Comparison of ENCODE assay signal across 15 cellular contexts in the genomic region with DNA sequence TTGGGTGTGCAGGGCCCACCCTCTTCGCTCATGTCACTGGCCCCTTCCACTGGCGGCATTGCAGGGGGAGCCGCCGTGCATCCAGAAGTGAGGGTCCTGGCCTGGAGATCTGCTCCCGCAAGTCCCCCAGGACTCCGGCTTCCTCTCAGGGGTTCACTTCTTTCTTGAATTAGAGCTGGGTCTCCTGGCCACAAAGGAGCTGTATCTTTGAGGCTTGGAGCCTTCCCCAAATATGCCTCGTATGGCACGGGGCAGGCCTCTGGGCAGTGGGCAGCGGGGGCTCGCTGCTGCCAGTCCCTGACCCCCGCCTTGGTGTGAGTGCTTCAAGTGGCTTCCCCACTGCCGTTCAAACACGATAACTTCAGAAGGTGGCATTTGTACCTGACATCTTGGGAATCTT. TPM values are rescaled to one million over a fixed set of nuclear protein-coding genes. Genes with fewer than 3 reads are reported as not detected.
DNase-seq lines count a peak whose midpoint lies in the region; ATAC-seq, FAIRE-seq and TF ChIP-seq lines count a peak whose summit lies in the region.
"Had no signal": no experiment of that assay in that cellular context is flagged by ENCODE, and none has a peak within 500 bp of the region (broad histone marks: within the 10 kb centered on the region; RNA-seq: fewer than 3 reads in every experiment).

No MANE protein-coding gene starts in this region.

- TF ChIP-seq POLR2A in H1 (IDR thresholded peaks at IDR 0.05; ENCODE audit: control extremely low read depth in 1 of 2, low read depth in 2 of 2, low read length in 2 of 2): no peak

- no peak for TF ChIP-seq RAD21 in H1 (IDR thresholded peaks at IDR 0.05 in 1 of 2, conservative IDR thresholded peaks at IDR 0.05 in 1 of 2; ENCODE audit: low read depth in 2 of 2, low read length in 2 of 2)

- CTCF ChIA-PET in H1 (lab: Charles Lee; ENCODE audit: partially characterized antibody): interaction anchor here (1.0 to 2.4 kb wide), 4 partner anchors 11 to 121 kb away, joined by 3 to 6 read pairs (median 4); a partner anchor contains a TSS

- H2AK5ac ChIP-seq in H1 (ENCODE audit: low read depth, low read length) (no peak overlapping the region), neuronal stem cell (ENCODE audit: low read depth, low read length) (peak overlapping the region; percentile 78)

- H2BK12ac ChIP-seq in H1 (ENCODE audit: low read depth, low read length) (peak overlapping the region; percentile 71; the same call in 1 of the 2 replicates), neuronal stem cell (ENCODE audit: low read length) (no peak overlapping the region)

- H3K4me2 ChIP-seq in BLaER1 treated with 17β-estradiol and CSF1 and Interleukin-3, amounts not matched to agents 10 nM and 100 nM: peak overlapping the region; percentile 77 to 96 (median 91)
- no peak overlapping the region for H3K4me2 ChIP-seq in DND-41 (ENCODE audit: insufficient read depth, low read length)
- H3K4me2 ChIP-seq in H1 (ENCODE audit: insufficient read depth in 1 of 2, low read depth in 2 of 2, low read length in 2 of 2): no peak overlapping the region
- H3K4me2 ChIP-seq in neuronal stem cell (ENCODE audit: insufficient read depth, low read length, poor library complexity, severe bottlenecking): no peak overlapping the region

- H3K4me3 ChIP-seq in BLaER1 treated with 17β-estradiol and CSF1 and Interleukin-3, amounts not matched to agents 10 nM and 100 nM: 0 out of 20 replicates have a peak overlapping the region, but pooled peaks of 1 of the 10 experiments have one; percentile 13
- no peak overlapping the region for H3K4me3 ChIP-seq in DND-41 (ENCODE audit: low read depth in 1 of 2, low read length in 2 of 2)
- no peak overlapping the region for H3K4me3 ChIP-seq in H1 (ENCODE audit: extremely low read depth in 1 of 4, insufficient read depth in 2 of 4, low read depth in 3 of 4, low read length in 4 of 4)
- H3K4me3 ChIP-seq in neuronal stem cell (ENCODE audit: low read length in 2 of 2): no peak overlapping the region
- peak overlapping the region in 1 of 2 donors; percentile 2 for H3K4me3 ChIP-seq in small intestine (ENCODE audit: low read depth in 1 of 2, low read length in 2 of 2)

- no peak overlapping the region for H3K56ac ChIP-seq in H1 (replicated peaks; ENCODE audit: insufficient read length, low read depth, low read length)

- no peak overlapping the region for H4K5ac ChIP-seq in H1 (ENCODE audit: insufficient read length, low read depth, low read length)

- H2AFZ ChIP-seq in DND-41 (ENCODE audit: low read depth, low read length) (no peak overlapping the region), H1 (ENCODE audit: low read length) (no peak overlapping the region), neuronal stem cell (ENCODE audit: low read length) (no peak overlapping the region)

- H3K4me1 ChIP-seq in BLaER1 treated with 17β-estradiol and CSF1 and Interleukin-3, amounts not matched to agents 10 nM and 100 nM: peaks cover 87 to 98% (median 93%) of the 10 kb centered on the region in 10 experiments
- peaks cover 63% of the 10 kb centered on the region for H3K4me1 ChIP-seq in DND-41 (ENCODE audit: insufficient read depth, low read length)
- peaks cover 0 to 14% (median 2%) of the 10 kb centered on the region in 4 experiments; a peak in 4 of 7 replicates for H3K4me1 ChIP-seq in H1 (replicated peaks in 1 of 4; ENCODE audit: control insufficient read depth in 3 of 4, insufficient read depth in 4 of 4, low read length in 3 of 4)
- H3K4me1 ChIP-seq in neuronal stem cell (ENCODE audit: control insufficient read depth in 2 of 2, insufficient read depth in 1 of 2, low read depth in 1 of 2, low read length in 2 of 2): peaks cover 3 to 23% of the 10 kb centered on the region in 2 donors
- peaks cover 0 to 11% of the 10 kb centered on the region in 2 donors for H3K4me1 ChIP-seq in small intestine (ENCODE audit: control insufficient read depth in 2 of 2, insufficient read depth in 1 of 2, low read depth in 1 of 2, low read length in 1 of 2)

- H3K14ac ChIP-seq in H1 (ENCODE audit: insufficient read length) (no peak overlapping the region), neuronal stem cell (ENCODE audit: low read length) (no peak overlapping the region)

- no peak for DNase-seq in DND-41
- no peak for DNase-seq in H1 (ENCODE audit: low read depth in 1 of 2, low spot score in 2 of 2)
- no peak for DNase-seq in neuronal stem cell (ENCODE audit: low spot score)
- no peak for DNase-seq in small intestine
- no peak for DNase-seq in NCI-H2196 (lab: John Stamatoyannopoulos, UW; ENCODE audit: unreplicated experiment)
- DNase-seq: activated gamma-delta T cell; effector CD8-positive, alpha-beta T cell; NCI-H187; NCI-H524; SW 1271 had no signal

- H3K18ac ChIP-seq in H1 (ENCODE audit: extremely low read depth, low read length) (no peak overlapping the region), neuronal stem cell (ENCODE audit: low read length) (peak overlapping the region; percentile 81)

- H3K27ac ChIP-seq in BLaER1 treated with 17β-estradiol and CSF1 and Interleukin-3, amounts not matched to agents 10 nM and 100 nM: peak overlapping the region; percentile 26 to 97 (median 92); a peak in 18 of 22 replicates
- H3K27ac ChIP-seq in DND-41 (ENCODE audit: low read length) (peak overlapping the region; percentile 2; the same call in 1 of the 2 replicates), H1 (ENCODE audit: low read depth, low read length) (no peak overlapping the region), neuronal stem cell (replicated peaks; ENCODE audit: low read length) (no peak overlapping the region), small intestine (ENCODE audit: low read depth in 1 of 2, low read length in 1 of 2) (no peak overlapping the region)

- no peak overlapping the region for H2BK15ac ChIP-seq in H1 (ENCODE audit: low read length)
- H2BK15ac ChIP-seq in neuronal stem cell (ENCODE audit: low read length): no peak overlapping the region

- no peak overlapping the region; the same call in 1 of the 2 replicates for H2BK5ac ChIP-seq in H1 (ENCODE audit: low read depth, low read length)
- H2BK5ac ChIP-seq in neuronal stem cell (ENCODE audit: low read length): peak overlapping the region; percentile 72

- no peaks in the 10 kb centered on the region for H3K36me3 ChIP-seq in BLaER1 treated with 17β-estradiol and CSF1 and Interleukin-3, amounts not matched to agents 10 nM and 100 nM
- H3K36me3 ChIP-seq in DND-41 (ENCODE audit: insufficient read depth, low read length): no peaks in the 10 kb centered on the region
- H3K36me3 ChIP-seq in H1 (ENCODE audit: control insufficient read depth in 2 of 4, insufficient read depth in 4 of 4, low read length in 3 of 4): no peaks in the 10 kb centered on the region
- H3K36me3 ChIP-seq in neuronal stem cell (replicated peaks in 1 of 2; ENCODE audit: control insufficient read depth in 2 of 2, insufficient read depth in 2 of 2, low read length in 2 of 2): no peaks in the 10 kb centered on the region
- H3K36me3 ChIP-seq in small intestine (ENCODE audit: control insufficient read depth in 2 of 2, insufficient read depth in 2 of 2, low read length in 2 of 2): no peaks in the 10 kb centered on the region

- TF ChIP-seq EP300 in H1 (IDR thresholded peaks at IDR 0.05; ENCODE audit: borderline replicate concordance in 1 of 2, low read depth in 2 of 2, low read length in 2 of 2): no peak

- H3K9me3 ChIP-seq in BLaER1 treated with 17β-estradiol and CSF1 and Interleukin-3, amounts not matched to agents 10 nM and 100 nM (replicated peaks in 1 of 11): peaks cover 0 to 19% (median 2%) of the 10 kb centered on the region in 11 experiments; a peak in 11 of 22 replicates
- H3K9me3 ChIP-seq in DND-41 (ENCODE audit: insufficient read depth, low read length, severe bottlenecking) (no peaks in the 10 kb centered on the region), H1 (ENCODE audit: insufficient read depth in 2 of 2, low read depth in 1 of 2, low read length in 1 of 2) (peaks cover 7 to 8% of the 10 kb centered on the region in 2 experiments; a peak in 3 of 4 replicates), neuronal stem cell (replicated peaks in 1 of 2; ENCODE audit: control insufficient read depth in 2 of 2, insufficient read depth in 1 of 2, low read depth in 1 of 2, low read length in 2 of 2) (peaks cover 1 to 15% of the 10 kb centered on the region in 2 donors), small intestine (ENCODE audit: control insufficient read depth, low read depth) (no peaks in the 10 kb centered on the region)

- H3K4ac ChIP-seq in H1 (replicated peaks; ENCODE audit: insufficient read length, low read depth, low read length) (peak overlapping the region; percentile 46), neuronal stem cell (ENCODE audit: low read length) (peak overlapping the region; percentile 71)

- POLR2A ChIA-PET in H1 (lab: Charles Lee; ENCODE audit: partially characterized antibody): interaction anchor here (0.7 to 1.8 kb wide), 6 partner anchors 9 to 26 kb away, joined by 3 to 8 read pairs (median 4); a partner anchor contains a TSS

- H4K8ac ChIP-seq in H1 (ENCODE audit: extremely low read depth, insufficient read depth, low read length): no peak overlapping the region; the same call in 1 of the 2 replicates
- no peak overlapping the region for H4K8ac ChIP-seq in neuronal stem cell (ENCODE audit: low read depth, low read length)

- no peak overlapping the region for H3K23ac ChIP-seq in H1 (ENCODE audit: insufficient read length)
- H3K23ac ChIP-seq in neuronal stem cell (ENCODE audit: low read depth, low read length, poor library complexity): no peak overlapping the region

- H4K20me1 ChIP-seq in BLaER1 treated with 17β-estradiol and CSF1 and Interleukin-3, amounts not matched to agents 10 nM and 100 nM: no peaks in the 10 kb centered on the region
- no peaks in the 10 kb centered on the region for H4K20me1 ChIP-seq in DND-41 (ENCODE audit: insufficient read depth, low read length)
- no peaks in the 10 kb centered on the region for H4K20me1 ChIP-seq in H1 (replicated peaks in 1 of 2; ENCODE audit: control insufficient read depth in 1 of 2, insufficient read depth in 2 of 2, low read length in 2 of 2)

- H2BK120ac ChIP-seq in H1 (replicated peaks; ENCODE audit: low read depth, low read length) (no peak overlapping the region), neuronal stem cell (ENCODE audit: low read depth, low read length) (no peak overlapping the region)

- FAIRE-seq in H1 (lab: Jason Lieb, UNC) (no peak), small intestine (lab: Jason Lieb, UNC) (no peak)
- FAIRE-seq: bronchial epithelial cell had no signal

- H3K79me1 ChIP-seq in H1 (ENCODE audit: low read depth, low read length): no peaks in the 10 kb centered on the region
- no peaks in the 10 kb centered on the region for H3K79me1 ChIP-seq in neuronal stem cell (ENCODE audit: low read depth, low read length)

- H2BK20ac ChIP-seq in H1 (ENCODE audit: low read length): no peak overlapping the region

- H3K27me3 ChIP-seq in BLaER1 treated with 17β-estradiol and CSF1 and Interleukin-3, amounts not matched to agents 10 nM and 100 nM: peaks cover 0 to 12% (median 0%) of the 10 kb centered on the region in 11 experiments; a peak in 4 of 22 replicates
- H3K27me3 ChIP-seq in DND-41 (ENCODE audit: insufficient read depth, low read length, poor library complexity) (no peaks in the 10 kb centered on the region), H1 (replicated peaks in 1 of 4; ENCODE audit: control insufficient read depth in 3 of 4, extremely low read depth in 1 of 4, insufficient read depth in 3 of 4, low read length in 3 of 4) (no peaks in the 10 kb centered on the region), neuronal stem cell (ENCODE audit: control insufficient read depth in 3 of 3, insufficient read depth in 3 of 3, low read depth in 1 of 3, low read length in 3 of 3) (no peaks in the 10 kb centered on the region), small intestine (ENCODE audit: control insufficient read depth in 2 of 2, insufficient read depth in 2 of 2, low read length in 2 of 2) (no peaks in the 10 kb centered on the region)

- no peak for ATAC-seq in DND-41 (ENCODE audit: insufficient read depth, low read depth)
- no peak for ATAC-seq in HG02571 (IDR thresholded peaks at IDR 0.05; ENCODE audit: unreplicated experiment)

- H4K91ac ChIP-seq in H1 (replicated peaks; ENCODE audit: insufficient read length, low read length): peak overlapping the region; percentile 5
- no peak overlapping the region for H4K91ac ChIP-seq in neuronal stem cell (ENCODE audit: low read depth, low read length, poor library complexity)

- peak overlapping the region in 10 of 11 experiments; percentile 6 to 84 (median 48); a peak in 12 of 22 replicates for H3K9ac ChIP-seq in BLaER1 treated with 17β-estradiol and CSF1 and Interleukin-3, amounts not matched to agents 10 nM and 100 nM
- H3K9ac ChIP-seq in DND-41 (ENCODE audit: low read depth, low read length) (no peak overlapping the region), H1 (replicated peaks in 1 of 4; ENCODE audit: extremely low read depth in 1 of 4, low read depth in 3 of 4, low read length in 3 of 4) (no peak overlapping the region), neuronal stem cell (ENCODE audit: low read depth, low read length, poor library complexity) (no peak overlapping the region)

- TF ChIP-seq CTCF in DND-41 (IDR thresholded peaks at IDR 0.05; ENCODE audit: borderline replicate concordance, extremely low read depth, low read length, poor library complexity, severe bottlenecking): no peak
- TF ChIP-seq CTCF in H1 (IDR thresholded peaks at IDR 0.05; ENCODE audit: control extremely low read depth in 1 of 3, insufficient read depth in 1 of 3, low read depth in 1 of 3, low read length in 3 of 3): no peak

- 95% methylated on average over 13 of the region's 13 CpGs; no CpG with 5 or more reads in 1 of the 2 experiments for WGBS in H1 (ENCODE audit: extremely low coverage in 1 of 2, insufficient coverage in 1 of 2, insufficient read length in 1 of 2, insufficient replicate concordance in 2 of 2, low coverage in 1 of 2, low lambda C conversion rate in 2 of 2, missing lambda C conversion rate in 1 of 2), 2 experiments
- WGBS in neuronal stem cell (ENCODE audit: extremely low coverage in 2 of 2, insufficient read length in 2 of 2, insufficient replicate concordance in 1 of 2), 2 donors: no CpG with 5 or more reads among the region's 13 CpGs
- 97 to 98% (median 98%) methylated on average over 13 of the region's 13 CpGs for WGBS in small intestine, 3 donors

- no peaks in the 10 kb centered on the region for H3K23me2 ChIP-seq in H1 (ENCODE audit: low read depth, low read length)

- H3K79me2 ChIP-seq in DND-41 (ENCODE audit: insufficient read depth, low read length) (no peaks in the 10 kb centered on the region), H1 (ENCODE audit: control insufficient read depth in 1 of 2, insufficient read depth in 2 of 2, low read length in 2 of 2) (no peaks in the 10 kb centered on the region)

RNA-seq across cellular contexts. Expression of a gene that starts 7.4 kb away (rescaled TPM):
- total RNA-seq in H1 (2021; fragmentation: NEBNext Ultra II Directional; extraction: Animal tissue kit (Norgen Biotek cat#: 25700)): 230 and 238 TPM in 2 replicates
- polyA plus RNA-seq in H1 (2011; rRNA removed) (666 and 779 TPM in 2 replicates), small intestine (1,000 to 10,000 TPM in 1 of 3 donors, 100 to 1,000 TPM in 1, 10 to 100 TPM in 1; 49.2 to 1,181 (median 120) TPM)
- 365 TPM for polyA plus RNA-seq in H1 (2011; cell fraction: cytosol; rRNA removed)
- polyA plus RNA-seq in H1 (2011; cell fraction: nucleus; rRNA removed): 320 TPM
- polyA plus RNA-seq in H1 (2012, experiment 1 of 2): 512 to 625 TPM (median 570 TPM) in 4 replicates
- polyA plus RNA-seq in H1 (2012, experiment 2 of 2): 529 TPM
- 497 TPM for polyA plus RNA-seq in H1 (2013, experiment 1 of 2)
- polyA plus RNA-seq in H1 (2013, experiment 2 of 2): 568 TPM
- polyA minus RNA-seq in H1 (2011; rRNA and poly(A)+ RNA removed): 133 and 217 TPM in 2 replicates
- polyA minus RNA-seq in H1 (2011; cell fraction: cytosol; rRNA and poly(A)+ RNA removed): 219 TPM
- polyA minus RNA-seq in H1 (2011; cell fraction: nucleus; rRNA and poly(A)+ RNA removed): 99.5 TPM
- polyA plus RNA-seq in neuronal stem cell (2013, experiment 1 of 2): 629 TPM
- polyA plus RNA-seq in neuronal stem cell (2013, experiment 2 of 2): 604 TPM

RNA-seq across cellular contexts. Expression of a gene that starts 14.2 kb away (rescaled TPM):
- total RNA-seq in H1 (2021; fragmentation: NEBNext Ultra II Directional; extraction: Animal tissue kit (Norgen Biotek cat#: 25700)): 394 and 417 TPM in 2 replicates
- polyA plus RNA-seq in H1 (2011; rRNA removed): 1,464 and 1,887 TPM in 2 replicates
- polyA plus RNA-seq in H1 (2011; cell fraction: cytosol; rRNA removed): 1,079 TPM
- 974 TPM for polyA plus RNA-seq in H1 (2011; cell fraction: nucleus; rRNA removed)
- polyA plus RNA-seq in H1 (2012, experiment 1 of 2): 247 to 559 TPM (median 446 TPM) in 4 replicates
- polyA plus RNA-seq in H1 (2012, experiment 2 of 2): 534 TPM
- 788 TPM for polyA plus RNA-seq in H1 (2013, experiment 1 of 2)
- 902 TPM for polyA plus RNA-seq in H1 (2013, experiment 2 of 2)
- polyA minus RNA-seq in H1 (2011; rRNA and poly(A)+ RNA removed): 336 and 605 TPM in 2 replicates
- 285 TPM for polyA minus RNA-seq in H1 (2011; cell fraction: cytosol; rRNA and poly(A)+ RNA removed)
- 204 TPM for polyA minus RNA-seq in H1 (2011; cell fraction: nucleus; rRNA and poly(A)+ RNA removed)
- polyA plus RNA-seq in neuronal stem cell (2013, experiment 1 of 2): 171 TPM
- 162 TPM for polyA plus RNA-seq in neuronal stem cell (2013, experiment 2 of 2)
- polyA plus RNA-seq in small intestine: 100 to 1,000 TPM in 1 of 3 donors, 10 to 100 TPM in 1, 1 to 10 TPM in 1; 8.9 to 520 (median 50.0) TPM

RNA-seq across cellular contexts. Expression of a gene that starts 20.4 kb away (rescaled TPM):
- 363 and 399 TPM in 2 replicates for total RNA-seq in H1 (2021; fragmentation: NEBNext Ultra II Directional; extraction: Animal tissue kit (Norgen Biotek cat#: 25700))
- polyA plus RNA-seq in H1 (2011; rRNA removed) (764 and 902 TPM in 2 replicates), small intestine (100 to 1,000 TPM in 1 of 3 donors, 10 to 100 TPM in 2; 21.7 to 490 (median 71.3) TPM)
- 381 TPM for polyA plus RNA-seq in H1 (2011; cell fraction: cytosol; rRNA removed)
- 326 TPM for polyA plus RNA-seq in H1 (2011; cell fraction: nucleus; rRNA removed)
- 487 to 716 TPM (median 624 TPM) in 4 replicates for polyA plus RNA-seq in H1 (2012, experiment 1 of 2)
- 666 TPM for polyA plus RNA-seq in H1 (2012, experiment 2 of 2)
- polyA plus RNA-seq in H1 (2013, experiment 1 of 2): 1,170 TPM
- polyA plus RNA-seq in H1 (2013, experiment 2 of 2): 1,490 TPM
- polyA minus RNA-seq in H1 (2011; rRNA and poly(A)+ RNA removed): 220 and 246 TPM in 2 replicates
- polyA minus RNA-seq in H1 (2011; cell fraction: cytosol; rRNA and poly(A)+ RNA removed): 86.5 TPM
- polyA minus RNA-seq in H1 (2011; cell fraction: nucleus; rRNA and poly(A)+ RNA removed): 58.9 TPM
- 660 TPM for polyA plus RNA-seq in neuronal stem cell (2013, experiment 1 of 2)
- polyA plus RNA-seq in neuronal stem cell (2013, experiment 2 of 2): 657 TPM

RNA-seq across cellular contexts. Expression of a gene that starts 28.7 kb away (rescaled TPM):
- not detected in 2 replicates for total RNA-seq in H1 (2021; fragmentation: NEBNext Ultra II Directional; extraction: Animal tissue kit (Norgen Biotek cat#: 25700))
- polyA plus RNA-seq in H1 (2011; rRNA removed) (0.50 TPM in 1 of 2 replicates, not detected in the other), small intestine (not detected)
- polyA plus RNA-seq in H1 (2011; cell fraction: cytosol; rRNA removed): 0.21 TPM
- 0.30 TPM for polyA plus RNA-seq in H1 (2011; cell fraction: nucleus; rRNA removed)
- polyA plus RNA-seq in H1 (2012, experiment 1 of 2): 0.33 TPM in 1 of 4 replicates, not detected in the others
- polyA plus RNA-seq in H1 (2012, experiment 2 of 2): not detected
- 0.26 TPM for polyA plus RNA-seq in H1 (2013, experiment 1 of 2)
- polyA plus RNA-seq in H1 (2013, experiment 2 of 2): 0.11 TPM
- not detected in 2 replicates for polyA minus RNA-seq in H1 (2011; rRNA and poly(A)+ RNA removed)
- not detected for polyA minus RNA-seq in H1 (2011; cell fraction: cytosol; rRNA and poly(A)+ RNA removed)
- not detected for polyA minus RNA-seq in H1 (2011; cell fraction: nucleus; rRNA and poly(A)+ RNA removed)
- polyA plus RNA-seq in neuronal stem cell (2013, experiment 1 of 2): not detected
- 0.06 TPM for polyA plus RNA-seq in neuronal stem cell (2013, experiment 2 of 2)
- total RNA-seq: bronchial epithelial cell, osteocyte, temporal lobe had no signal

RNA-seq across cellular contexts. Expression of a gene that starts 39.1 kb away (rescaled TPM):
- 52.9 and 60.7 TPM in 2 replicates for total RNA-seq in H1 (2021; fragmentation: NEBNext Ultra II Directional; extraction: Animal tissue kit (Norgen Biotek cat#: 25700))
- polyA plus RNA-seq in H1 (2011; rRNA removed): 34.8 and 61.4 TPM in 2 replicates
- 56.3 TPM for polyA plus RNA-seq in H1 (2011; cell fraction: cytosol; rRNA removed)
- 681 TPM for polyA plus RNA-seq in H1 (2011; cell fraction: nucleus; rRNA removed)
- polyA plus RNA-seq in H1 (2012, experiment 1 of 2): 50.3 to 86.1 TPM (median 73.3 TPM) in 4 replicates
- 36.1 TPM for polyA plus RNA-seq in H1 (2012, experiment 2 of 2)
- polyA plus RNA-seq in H1 (2013, experiment 1 of 2): 44.0 TPM
- 38.3 TPM for polyA plus RNA-seq in H1 (2013, experiment 2 of 2)
- polyA minus RNA-seq in H1 (2011; rRNA and poly(A)+ RNA removed): 8.6 and 10.8 TPM in 2 replicates
- polyA minus RNA-seq in H1 (2011; cell fraction: cytosol; rRNA and poly(A)+ RNA removed): 17.0 TPM
- polyA minus RNA-seq in H1 (2011; cell fraction: nucleus; rRNA and poly(A)+ RNA removed): 53.3 TPM
- polyA plus RNA-seq in neuronal stem cell (2013, experiment 1 of 2): 50.4 TPM
- polyA plus RNA-seq in neuronal stem cell (2013, experiment 2 of 2): 48.9 TPM
- polyA plus RNA-seq in small intestine: 100 to 1,000 TPM; 118 to 154 (median 127) TPM

Comparison
In these comparisons a context has a peak if more than half of its experiments do, and no peak if none do; other contexts are left out.
1. H3K27ac ChIP-seq: peak in BLaER1 treated with 17β-estradiol and CSF1 and Interleukin-3, amounts not matched to agents 10 nM and 100 nM (11 of 11) and DND-41 (single experiment); none in H1 (single experiment), neuronal stem cell (single experiment) and small intestine (0 of 2).
2. H3K4me2 ChIP-seq: peak in BLaER1 treated with 17β-estradiol and CSF1 and Interleukin-3, amounts not matched to agents 10 nM and 100 nM (11 of 11); none in DND-41 (single experiment), H1 (0 of 2) and neuronal stem cell (single experiment).
3. H3K9ac ChIP-seq: peak in BLaER1 treated with 17β-estradiol and CSF1 and Interleukin-3, amounts not matched to agents 10 nM and 100 nM (10 of 11); none in DND-41 (single experiment), H1 (0 of 4) and neuronal stem cell (single experiment).